ENCODE assay signal across 8 cellular contexts in the genomic region with DNA sequence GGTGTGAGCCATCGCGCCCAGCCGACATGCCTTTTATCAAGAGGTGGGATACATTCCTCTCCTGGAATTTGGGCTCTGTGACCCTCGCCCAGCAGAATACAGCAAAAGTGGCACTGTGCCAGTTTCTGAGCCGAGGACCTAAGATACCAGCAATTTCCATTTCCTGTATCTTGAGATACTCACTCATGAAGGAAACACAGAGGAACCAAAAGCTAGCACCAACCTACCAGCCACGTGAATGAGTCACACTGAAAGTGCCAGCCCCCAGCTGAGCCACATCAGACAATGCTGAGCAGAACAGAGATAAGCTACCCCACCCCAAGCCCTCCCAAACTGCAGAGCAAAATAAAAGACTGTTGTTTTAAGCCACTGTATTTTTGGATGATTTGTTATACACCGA.
DNase-seq lines count a peak whose midpoint lies in the region; ATAC-seq and TF ChIP-seq lines count a peak whose summit lies in the region.

No MANE protein-coding gene starts in this region.

- peak; percentile 34 for DNase-seq in 8988T
- peak; percentile 44 for DNase-seq in UCSD-AML1 (lab: John Stamatoyannopoulos, UW; ENCODE audit: unreplicated experiment)
- peak; percentile 87 for DNase-seq in brain microvascular endothelial cell
- peak; percentile 6 for DNase-seq in smooth muscle cell of the brain vasculature (ENCODE audit: low read depth, low spot score)
- DNase-seq in NCI-H2196 treated with DMSO at 0.1 percent for 48 hours (lab: John Stamatoyannopoulos, UW; ENCODE audit: unreplicated experiment): no peak
- no peak for DNase-seq in SHP77 (lab: John Stamatoyannopoulos, UW)

- H3K36me3 ChIP-seq in brain microvascular endothelial cell (replicated peaks): no peaks in the 10 kb centered on the region

- TF ChIP-seq CTCF in brain microvascular endothelial cell (IDR thresholded peaks at IDR 0.05; ENCODE audit: low read depth, low read length, missing control alignments): no peak

- ATAC-seq in GM19438 (IDR thresholded peaks at IDR 0.05; ENCODE audit: low read depth, unreplicated experiment) (peak; percentile 84), HG03457 (IDR thresholded peaks at IDR 0.05; ENCODE audit: unreplicated experiment) (peak; percentile 94)

- H3K4me3 ChIP-seq in brain microvascular endothelial cell (ENCODE audit: low read depth, low read length): no peak overlapping the region

- no peak overlapping the region for H3K27ac ChIP-seq in brain microvascular endothelial cell

- in situ Hi-C loops in brain microvascular endothelial cell (cut with HindIII; ENCODE audit: low pct_ligation_motif_present, low sequenced_read_pairs): no loop called here

- no peaks in the 10 kb centered on the region for H3K27me3 ChIP-seq in brain microvascular endothelial cell (replicated peaks)

Comparison
In these comparisons a context has a peak if more than half of its experiments do, and no peak if none do; other contexts are left out.
1. DNase-seq: peak in 8988T (single experiment), UCSD-AML1 (single experiment), brain microvascular endothelial cell (single experiment) and smooth muscle cell of the brain vasculature (single experiment); none in NCI-H2196 treated with DMSO at 0.1 percent for 48 hours (single experiment) and SHP77 (0 of 2).